1 cellular context compared by ENCODE assay signal in the genomic region with DNA sequence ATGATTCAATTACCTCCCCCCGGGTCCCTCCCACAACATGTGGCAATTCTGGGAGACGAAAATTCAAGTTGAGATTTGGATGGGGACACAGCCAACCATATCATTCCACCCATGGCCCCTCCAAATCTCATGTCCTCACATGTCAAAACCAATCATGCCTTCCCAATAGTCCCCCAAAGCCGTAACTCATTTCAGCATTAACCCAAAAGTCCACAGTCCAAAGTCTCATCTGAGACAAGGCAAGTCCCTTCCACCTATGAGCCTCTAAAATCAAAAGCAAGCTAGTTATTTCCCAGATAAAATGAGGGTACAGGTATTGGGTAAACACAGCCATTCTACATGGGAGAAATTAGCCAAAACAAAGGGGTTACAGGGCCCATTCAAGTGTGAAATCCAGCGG.
A peak's percentile ranks its signal among the peaks of the same experiment; 100 is the strongest.
TF ChIP-seq lines count a peak whose summit lies in the region.

No MANE protein-coding gene starts in this region.

TF ChIP-seq in HepG2, 621 proteins besides CTCF, POLR2A, EP300 and RAD21:
- TF ChIP-seq ZMYM4 (CRISPR knock-in tag; IDR thresholded peaks at IDR 0.05) = 0 out of 2 replicates have a peak, but pooled peaks have one; percentile 23
